In the genomic region with DNA sequence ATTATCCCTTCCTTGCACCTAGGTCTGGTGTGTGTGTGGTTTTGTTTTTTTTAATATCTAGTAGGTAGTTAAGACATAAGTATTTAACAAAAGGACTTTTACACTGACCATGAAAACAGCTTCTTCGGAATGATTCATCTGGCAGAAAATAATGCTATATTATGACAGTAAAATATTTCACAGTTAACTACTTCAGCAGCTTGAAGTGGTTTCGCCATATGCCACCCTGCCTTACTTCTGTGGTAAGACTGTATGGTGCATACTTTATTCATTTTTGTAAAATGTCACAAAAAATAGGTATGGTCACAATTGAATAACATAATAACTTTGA, we compare ENCODE assay signal across 8 cellular contexts. TPM values are rescaled to one million over a fixed set of nuclear protein-coding genes. Genes with fewer than 3 reads are reported as not detected.
A peak's percentile ranks its signal among the peaks of the same experiment; 100 is the strongest.
DNase-seq lines count a peak whose midpoint lies in the region; ATAC-seq lines count a peak whose summit lies in the region.

No MANE protein-coding gene starts in this region.

- H3K9me3 Mint-ChIP-seq in dendritic cell treated with granulocyte-macrophage colony-stimulating factor and Interleukin-4, amounts not matched to agents 40 ng/mL and 50 ng/mL, for 4 days, result no peaks in the 10 kb centered on the region
- H3K9me3 Mint-ChIP-seq in naive thymus-derived CD8-positive, alpha-beta T cell, result peaks cover 0 to 1% (median 0%) of the 10 kb centered on the region in 9 donors

- no peaks in the 10 kb centered on the region for H3K9me3 ChIP-seq in KOPT-K1 (ENCODE audit: insufficient read depth, low read length, poor library complexity, severe bottlenecking)

- H3K4me1 Mint-ChIP-seq in dendritic cell treated with granulocyte-macrophage colony-stimulating factor and Interleukin-4, amounts not matched to agents 40 ng/mL and 50 ng/mL, for 4 days (ENCODE audit: low read depth), result peaks cover 24% of the 10 kb centered on the region
- peaks cover 9 to 29% (median 23%) of the 10 kb centered on the region in 4 donors for H3K4me1 Mint-ChIP-seq in naive thymus-derived CD8-positive, alpha-beta T cell

- peak; percentile 21 for DNase-seq in AG08396 (ENCODE audit: low spot score)
- no peak for DNase-seq in naive thymus-derived CD8-positive, alpha-beta T cell
- no peak for DNase-seq in dedifferentiated amniotic fluid mesenchymal stem cell (ENCODE audit: extremely low spot score)
- DNase-seq in COLO668 (lab: John Stamatoyannopoulos, UW; ENCODE audit: unreplicated experiment), result no peak
- DNase-seq in NCI-H146 treated with DMSO at 0.1 percent for 48 hours (lab: John Stamatoyannopoulos, UW; ENCODE audit: unreplicated experiment), result no peak

- H3K27ac ChIP-seq in KOPT-K1 (ENCODE audit: low read depth, low read length, poor library complexity, severe bottlenecking), result peak overlapping the region; percentile 79

- no peak for ATAC-seq in naive thymus-derived CD8-positive, alpha-beta T cell
- ATAC-seq in HG02885 (IDR thresholded peaks at IDR 0.05; ENCODE audit: poor library complexity, unreplicated experiment), result no peak

- H3K27me3 Mint-ChIP-seq in dendritic cell treated with granulocyte-macrophage colony-stimulating factor and Interleukin-4, amounts not matched to agents 40 ng/mL and 50 ng/mL, for 4 days, result peaks cover 48% of the 10 kb centered on the region
- H3K27me3 Mint-ChIP-seq in naive thymus-derived CD8-positive, alpha-beta T cell, result peaks cover 5 to 51% (median 16%) of the 10 kb centered on the region in 5 donors

- peak overlapping the region; percentile 66 for H3K4me3 Mint-ChIP-seq in dendritic cell treated with granulocyte-macrophage colony-stimulating factor and Interleukin-4, amounts not matched to agents 40 ng/mL and 50 ng/mL, for 4 days
- peak overlapping the region; percentile 83 to 99 (median 97) for H3K4me3 Mint-ChIP-seq in naive thymus-derived CD8-positive, alpha-beta T cell

- no peak overlapping the region for H3K27ac Mint-ChIP-seq in dendritic cell treated with granulocyte-macrophage colony-stimulating factor and Interleukin-4, amounts not matched to agents 40 ng/mL and 50 ng/mL, for 4 days
- peak overlapping the region in 8 of 10 donors; percentile 23 to 95 (median 78) for H3K27ac Mint-ChIP-seq in naive thymus-derived CD8-positive, alpha-beta T cell

- H3K36me3 Mint-ChIP-seq in dendritic cell treated with granulocyte-macrophage colony-stimulating factor and Interleukin-4, amounts not matched to agents 40 ng/mL and 50 ng/mL, for 4 days (ENCODE audit: low read depth), result no peaks in the 10 kb centered on the region
- H3K36me3 Mint-ChIP-seq in naive thymus-derived CD8-positive, alpha-beta T cell, result no peaks in the 10 kb centered on the region

- H3K36me3 ChIP-seq in KOPT-K1 (ENCODE audit: insufficient read depth, low read length), result no peaks in the 10 kb centered on the region

- POLR2A ChIA-PET in naive thymus-derived CD8-positive, alpha-beta T cell (lab: Charles Lee), result no interaction called here

- intact Hi-C loops in dendritic cell treated with granulocyte-macrophage colony-stimulating factor and Interleukin-4, amounts not matched to agents 40 ng/mL and 50 ng/mL, for 4 days (cut with micrococcal nuclease), result no loop called here

RNA-seq across cellular contexts. Expression of a gene that starts 0.9 kb away (rescaled TPM):
- total RNA-seq in naive thymus-derived CD8-positive, alpha-beta T cell, result 1 to 10 TPM; 6.7 to 7.5 TPM
- 1 to 10 TPM; 3.7 to 6.3 (median 6.1) TPM for polyA plus RNA-seq in naive thymus-derived CD8-positive, alpha-beta T cell
